8 cellular contexts compared by ENCODE assay signal in the genomic region with DNA sequence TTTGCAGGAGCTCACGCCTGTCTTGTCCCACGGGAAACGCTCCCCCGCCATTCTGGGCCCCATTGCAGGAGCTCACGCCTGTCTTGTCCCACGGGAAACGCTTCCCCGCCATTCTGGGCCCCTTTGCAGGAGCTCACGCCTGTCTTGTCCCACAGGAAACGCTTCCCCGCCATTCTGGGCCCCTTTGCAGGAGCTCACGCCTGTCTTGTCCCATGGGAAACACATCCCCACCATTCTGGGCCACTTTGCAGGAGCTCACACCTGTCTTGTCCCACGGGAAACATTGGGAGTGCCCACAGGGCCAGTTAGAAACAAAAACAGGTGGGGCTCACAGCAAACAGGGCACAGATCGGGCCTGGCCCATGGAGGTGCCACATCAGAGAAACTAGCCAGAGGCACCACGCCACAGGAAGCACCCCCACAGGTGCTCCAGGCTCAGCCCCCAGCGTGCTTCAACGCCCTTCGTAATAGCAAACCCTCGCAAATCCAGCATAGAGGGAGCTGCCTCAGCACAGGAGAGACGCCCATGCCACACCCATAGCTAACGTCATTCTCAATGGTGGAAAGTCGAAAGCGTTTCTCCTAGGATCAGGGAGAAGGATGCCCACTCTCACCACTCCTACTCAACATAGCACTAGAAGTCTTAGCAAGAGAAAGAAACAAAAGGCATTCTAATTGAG.
A peak's percentile ranks its signal among the peaks of the same experiment; 100 is the strongest.
DNase-seq lines count a peak whose midpoint lies in the region; ATAC-seq, FAIRE-seq and TF ChIP-seq lines count a peak whose summit lies in the region.
"Not testable (repeated sequence)": the region's sequence is repeated elsewhere in the genome, so short reads cannot be mapped to it uniquely, and the experiment has no call there.

No MANE protein-coding gene starts in this region.

- not testable (repeated sequence) for H3K9me3 ChIP-seq in lung (ENCODE audit: control insufficient read depth in 2 of 2, insufficient read depth in 1 of 2, low read length in 1 of 2); skeletal muscle satellite cell (replicated peaks; ENCODE audit: low read length)

- not testable (repeated sequence) for ATAC-seq in lung (ENCODE audit: insufficient read depth, low FRiP score)

- H3K4me2 ChIP-seq in skeletal muscle satellite cell (ENCODE audit: low read length) = not testable (repeated sequence)

- TF ChIP-seq CTCF in foreskin fibroblast (IDR thresholded peaks at IDR 0.05; ENCODE audit: low read depth, low read length); lung (IDR thresholded peaks at IDR 0.05; ENCODE audit: control extremely low read depth, extremely low read depth): not testable (repeated sequence)

- not testable (repeated sequence) for H3K27ac ChIP-seq in lung (ENCODE audit: low read depth in 1 of 2, low read length in 1 of 2)

- WGBS in lung, 2 donors = 72 to 77% methylated on average over 12 to 21 of the region's 23 CpGs

- peak; percentile 23 for DNase-seq in AG08396 (ENCODE audit: low spot score)
- peak; percentile 9 for DNase-seq in H54 (ENCODE audit: insufficient read length, low spot score)
- DNase-seq in NCI-H2029 (lab: John Stamatoyannopoulos, UW) = peak; percentile 48
- peak; percentile 69 for DNase-seq in SHP77 treated with DMSO at 0.1 percent for 48 hours (lab: John Stamatoyannopoulos, UW)
- DNase-seq in brain pericyte (ENCODE audit: low read depth, low spot score) = peak; percentile 5
- peak; percentile 10 to 48 for DNase-seq in foreskin fibroblast
- DNase-seq in lung (ENCODE audit: low spot score) = peak; percentile 71

- FAIRE-seq in H54 (lab: Jason Lieb, UNC) = not testable (repeated sequence)

- H3K9ac ChIP-seq in skeletal muscle satellite cell (ENCODE audit: low read depth, low read length) = not testable (repeated sequence)

- not testable (repeated sequence) for H3K27me3 ChIP-seq in lung (ENCODE audit: control insufficient read depth, insufficient read depth); skeletal muscle satellite cell (ENCODE audit: control insufficient read depth, insufficient read depth, low read length)

- not testable (repeated sequence) for H3K36me3 ChIP-seq in lung (ENCODE audit: control insufficient read depth in 2 of 2, insufficient read depth in 2 of 2, low read length in 2 of 2); skeletal muscle satellite cell (ENCODE audit: insufficient read depth, low read length)

- TF ChIP-seq POLR2A in H54 (IDR thresholded peaks at IDR 0.05; ENCODE audit: low read depth, low read length) = not testable (repeated sequence)

- H3K4me1 ChIP-seq in lung (ENCODE audit: control insufficient read depth in 2 of 2, insufficient read depth in 2 of 2, low read length in 2 of 2); skeletal muscle satellite cell (ENCODE audit: control insufficient read depth, insufficient read depth, low read length): not testable (repeated sequence)

- not testable (repeated sequence) for H3K4me3 ChIP-seq in foreskin fibroblast (ENCODE audit: low read depth in 1 of 2, low read length in 2 of 2); lung
- peak overlapping the region; percentile 45 for H3K4me3 ChIP-seq in skeletal muscle satellite cell (ENCODE audit: low read length)

Comparison
In these comparisons a context has a peak if more than half of its experiments do, and no peak if none do; other contexts are left out.
1. DNase-seq: peak in every context shown above with its lines; median percentile 71 in lung; 69 in SHP77 treated with DMSO at 0.1 percent for 48 hours; 48 in NCI-H2029; 29 in foreskin fibroblast; 23 in AG08396; 9 in H54; 5 in brain pericyte.